2 cellular contexts compared by ENCODE assay signal in the genomic region with DNA sequence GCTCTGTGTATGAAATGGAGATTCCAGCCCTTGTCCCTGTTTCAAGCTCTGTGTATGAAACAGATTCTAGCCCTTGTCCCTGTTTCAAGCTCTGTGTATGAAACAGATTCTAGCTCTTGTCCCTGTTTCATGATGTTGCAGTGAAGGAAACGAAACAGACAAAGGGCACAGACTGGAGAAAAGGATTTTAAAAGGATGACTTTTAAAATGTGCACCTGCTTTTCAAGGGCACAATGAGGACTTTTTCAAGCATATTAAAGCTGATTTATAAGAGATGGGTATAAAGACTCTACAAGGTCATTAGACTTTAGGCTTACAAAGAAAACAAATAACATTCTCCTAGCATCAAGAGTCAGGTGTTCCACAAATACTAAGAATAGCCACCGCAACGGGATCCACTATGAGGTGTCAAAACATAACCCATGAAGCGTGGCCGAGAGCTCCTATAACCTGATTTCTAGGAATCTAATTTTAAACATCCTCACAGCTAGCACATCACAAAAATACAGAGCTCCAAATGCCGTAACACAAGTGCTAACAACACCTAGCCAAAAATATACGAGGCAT.
TF ChIP-seq lines count a peak whose summit lies in the region.

No MANE protein-coding gene starts in this region.

TF ChIP-seq in SK-N-SH, 30 proteins besides CTCF, POLR2A, EP300 and RAD21 (continued from another document):
- TF ChIP-seq, protein P1, sequence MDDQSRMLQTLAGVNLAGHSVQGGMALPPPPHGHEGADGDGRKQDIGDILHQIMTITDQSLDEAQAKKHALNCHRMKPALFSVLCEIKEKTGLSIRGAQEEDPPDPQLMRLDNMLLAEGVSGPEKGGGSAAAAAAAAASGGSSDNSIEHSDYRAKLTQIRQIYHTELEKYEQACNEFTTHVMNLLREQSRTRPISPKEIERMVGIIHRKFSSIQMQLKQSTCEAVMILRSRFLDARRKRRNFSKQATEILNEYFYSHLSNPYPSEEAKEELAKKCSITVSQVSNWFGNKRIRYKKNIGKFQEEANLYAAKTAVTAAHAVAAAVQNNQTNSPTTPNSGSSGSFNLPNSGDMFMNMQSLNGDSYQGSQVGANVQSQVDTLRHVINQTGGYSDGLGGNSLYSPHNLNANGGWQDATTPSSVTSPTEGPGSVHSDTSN (IDR thresholded peaks at IDR 0.05), result no peak
- TF ChIP-seq FOXM1 (IDR thresholded peaks at IDR 0.05; ENCODE audit: low read depth), result no peak
- TF ChIP-seq MXI1 (IDR thresholded peaks at IDR 0.05; ENCODE audit: low read depth, low read length), result no peak
- TF ChIP-seq NRF1 (IDR thresholded peaks at IDR 0.05; ENCODE audit: low read depth, low read length), result no peak
- no peak for TF ChIP-seq TCF12 (IDR thresholded peaks at IDR 0.05)
- TF ChIP-seq, protein P2, sequence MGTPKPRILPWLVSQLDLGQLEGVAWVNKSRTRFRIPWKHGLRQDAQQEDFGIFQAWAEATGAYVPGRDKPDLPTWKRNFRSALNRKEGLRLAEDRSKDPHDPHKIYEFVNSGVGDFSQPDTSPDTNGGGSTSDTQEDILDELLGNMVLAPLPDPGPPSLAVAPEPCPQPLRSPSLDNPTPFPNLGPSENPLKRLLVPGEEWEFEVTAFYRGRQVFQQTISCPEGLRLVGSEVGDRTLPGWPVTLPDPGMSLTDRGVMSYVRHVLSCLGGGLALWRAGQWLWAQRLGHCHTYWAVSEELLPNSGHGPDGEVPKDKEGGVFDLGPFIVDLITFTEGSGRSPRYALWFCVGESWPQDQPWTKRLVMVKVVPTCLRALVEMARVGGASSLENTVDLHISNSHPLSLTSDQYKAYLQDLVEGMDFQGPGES (IDR thresholded peaks at IDR 0.05; ENCODE audit: low read depth, low read length), result no peak
- no peak for TF ChIP-seq YY1 (IDR thresholded peaks at IDR 0.05; ENCODE audit: low read depth)
- no peak for TF ChIP-seq GATA2 (CRISPR knock-in tag; IDR thresholded peaks at IDR 0.05)

TF ChIP-seq in SK-N-SH treated with all-trans-retinoic acid at 6 μM for 48 hours, 23 proteins besides CTCF, POLR2A, EP300 and RAD21 (continued from another document):
- TF ChIP-seq, protein P3, sequence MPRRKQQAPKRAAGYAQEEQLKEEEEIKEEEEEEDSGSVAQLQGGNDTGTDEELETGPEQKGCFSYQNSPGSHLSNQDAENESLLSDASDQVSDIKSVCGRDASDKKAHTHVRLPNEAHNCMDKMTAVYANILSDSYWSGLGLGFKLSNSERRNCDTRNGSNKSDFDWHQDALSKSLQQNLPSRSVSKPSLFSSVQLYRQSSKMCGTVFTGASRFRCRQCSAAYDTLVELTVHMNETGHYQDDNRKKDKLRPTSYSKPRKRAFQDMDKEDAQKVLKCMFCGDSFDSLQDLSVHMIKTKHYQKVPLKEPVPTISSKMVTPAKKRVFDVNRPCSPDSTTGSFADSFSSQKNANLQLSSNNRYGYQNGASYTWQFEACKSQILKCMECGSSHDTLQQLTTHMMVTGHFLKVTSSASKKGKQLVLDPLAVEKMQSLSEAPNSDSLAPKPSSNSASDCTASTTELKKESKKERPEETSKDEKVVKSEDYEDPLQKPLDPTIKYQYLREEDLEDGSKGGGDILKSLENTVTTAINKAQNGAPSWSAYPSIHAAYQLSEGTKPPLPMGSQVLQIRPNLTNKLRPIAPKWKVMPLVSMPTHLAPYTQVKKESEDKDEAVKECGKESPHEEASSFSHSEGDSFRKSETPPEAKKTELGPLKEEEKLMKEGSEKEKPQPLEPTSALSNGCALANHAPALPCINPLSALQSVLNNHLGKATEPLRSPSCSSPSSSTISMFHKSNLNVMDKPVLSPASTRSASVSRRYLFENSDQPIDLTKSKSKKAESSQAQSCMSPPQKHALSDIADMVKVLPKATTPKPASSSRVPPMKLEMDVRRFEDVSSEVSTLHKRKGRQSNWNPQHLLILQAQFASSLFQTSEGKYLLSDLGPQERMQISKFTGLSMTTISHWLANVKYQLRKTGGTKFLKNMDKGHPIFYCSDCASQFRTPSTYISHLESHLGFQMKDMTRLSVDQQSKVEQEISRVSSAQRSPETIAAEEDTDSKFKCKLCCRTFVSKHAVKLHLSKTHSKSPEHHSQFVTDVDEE (CRISPR knock-in tag; IDR thresholded peaks at IDR 0.05), result no peak
- TF ChIP-seq OSR1 (CRISPR knock-in tag; IDR thresholded peaks at IDR 0.05), result no peak
- TF ChIP-seq PPARA (CRISPR knock-in tag; IDR thresholded peaks at IDR 0.05; ENCODE audit: borderline replicate concordance), result no peak
- TF ChIP-seq, protein P4, sequence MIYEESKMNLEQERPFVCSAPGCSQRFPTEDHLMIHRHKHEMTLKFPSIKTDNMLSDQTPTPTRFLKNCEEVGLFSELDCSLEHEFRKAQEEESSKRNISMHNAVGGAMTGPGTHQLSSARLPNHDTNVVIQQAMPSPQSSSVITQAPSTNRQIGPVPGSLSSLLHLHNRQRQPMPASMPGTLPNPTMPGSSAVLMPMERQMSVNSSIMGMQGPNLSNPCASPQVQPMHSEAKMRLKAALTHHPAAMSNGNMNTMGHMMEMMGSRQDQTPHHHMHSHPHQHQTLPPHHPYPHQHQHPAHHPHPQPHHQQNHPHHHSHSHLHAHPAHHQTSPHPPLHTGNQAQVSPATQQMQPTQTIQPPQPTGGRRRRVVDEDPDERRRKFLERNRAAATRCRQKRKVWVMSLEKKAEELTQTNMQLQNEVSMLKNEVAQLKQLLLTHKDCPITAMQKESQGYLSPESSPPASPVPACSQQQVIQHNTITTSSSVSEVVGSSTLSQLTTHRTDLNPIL (CRISPR knock-in tag; IDR thresholded peaks at IDR 0.05; ENCODE audit: low read depth), result no peak
- TF ChIP-seq, protein P5, sequence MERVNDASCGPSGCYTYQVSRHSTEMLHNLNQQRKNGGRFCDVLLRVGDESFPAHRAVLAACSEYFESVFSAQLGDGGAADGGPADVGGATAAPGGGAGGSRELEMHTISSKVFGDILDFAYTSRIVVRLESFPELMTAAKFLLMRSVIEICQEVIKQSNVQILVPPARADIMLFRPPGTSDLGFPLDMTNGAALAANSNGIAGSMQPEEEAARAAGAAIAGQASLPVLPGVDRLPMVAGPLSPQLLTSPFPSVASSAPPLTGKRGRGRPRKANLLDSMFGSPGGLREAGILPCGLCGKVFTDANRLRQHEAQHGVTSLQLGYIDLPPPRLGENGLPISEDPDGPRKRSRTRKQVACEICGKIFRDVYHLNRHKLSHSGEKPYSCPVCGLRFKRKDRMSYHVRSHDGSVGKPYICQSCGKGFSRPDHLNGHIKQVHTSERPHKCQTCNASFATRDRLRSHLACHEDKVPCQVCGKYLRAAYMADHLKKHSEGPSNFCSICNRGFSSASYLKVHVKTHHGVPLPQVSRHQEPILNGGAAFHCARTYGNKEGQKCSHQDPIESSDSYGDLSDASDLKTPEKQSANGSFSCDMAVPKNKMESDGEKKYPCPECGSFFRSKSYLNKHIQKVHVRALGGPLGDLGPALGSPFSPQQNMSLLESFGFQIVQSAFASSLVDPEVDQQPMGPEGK (CRISPR knock-in tag; IDR thresholded peaks at IDR 0.05; ENCODE audit: borderline replicate concordance), result no peak
- no peak for TF ChIP-seq GLIS3 (CRISPR knock-in tag; IDR thresholded peaks at IDR 0.05)
- no peak for TF ChIP-seq TOX (CRISPR knock-in tag; IDR thresholded peaks at IDR 0.05; ENCODE audit: borderline replicate concordance)
